8 cellular contexts compared by ENCODE assay signal in genomic region chr2:85133751-85134254, GRCh38. TPM values are rescaled to one million over a fixed set of nuclear protein-coding genes. Genes with fewer than 3 reads are reported as not detected.
DNase-seq lines count a peak whose midpoint lies in the region; ATAC-seq and TF ChIP-seq lines count a peak whose summit lies in the region.

No MANE protein-coding gene starts in this region.

- ATAC-seq in CD8-positive, alpha-beta T cell = no peak
- ATAC-seq in HG02885 (IDR thresholded peaks at IDR 0.05; ENCODE audit: poor library complexity, unreplicated experiment) (peak; percentile 39), GM21576 (IDR thresholded peaks at IDR 0.05; ENCODE audit: unreplicated experiment) (no peak), HG03521 (IDR thresholded peaks at IDR 0.05; ENCODE audit: unreplicated experiment) (no peak)

- H3K9me3 Mint-ChIP-seq in CD8-positive, alpha-beta T cell = no peaks in the 10 kb centered on the region
- H3K9me3 Mint-ChIP-seq in activated naive CD4-positive, alpha-beta T cell treated with anti-CD3 and anti-CD28 coated beads, Interleukin-2, amount 10 ng/mL, durations not matched to agents 7 days and 5 days = no peaks in the 10 kb centered on the region

- POLR2A ChIA-PET in CD8-positive, alpha-beta T cell (lab: Charles Lee) = no interaction called here

- CTCF ChIA-PET in CD8-positive, alpha-beta T cell (lab: Charles Lee) = no interaction called here
- CTCF ChIA-PET in activated naive CD4-positive, alpha-beta T cell treated with anti-CD3 and anti-CD28 coated beads, Interleukin-2, amount 10 ng/mL, durations not matched to agents 7 days and 5 days (lab: Charles Lee) = no interaction called here

- peaks cover 13% of the 10 kb centered on the region for H3K4me1 Mint-ChIP-seq in CD8-positive, alpha-beta T cell (ENCODE audit: low read depth)
- H3K4me1 Mint-ChIP-seq in activated naive CD4-positive, alpha-beta T cell treated with anti-CD3 and anti-CD28 coated beads, Interleukin-2, amount 10 ng/mL, durations not matched to agents 7 days and 5 days = peaks cover 12% of the 10 kb centered on the region

- intact Hi-C loops in CD8-positive, alpha-beta T cell (cut with DNase I, micrococcal nuclease) = loop anchor here in 1 of 2 experiments (5.0 kb wide), 1 partner anchor 163 kb away; no protein-coding TSS in a partner anchor
- intact Hi-C loops in posterior vena cava (cut with DNase I) = loop anchor here (5.0 to 10.0 kb wide), 2 partner anchors 141 to 153 kb away; no protein-coding TSS in a partner anchor

- H3K27me3 Mint-ChIP-seq in CD8-positive, alpha-beta T cell (ENCODE audit: low read depth) = peaks cover 54% of the 10 kb centered on the region
- H3K27me3 Mint-ChIP-seq in activated naive CD4-positive, alpha-beta T cell treated with anti-CD3 and anti-CD28 coated beads, Interleukin-2, amount 10 ng/mL, durations not matched to agents 7 days and 5 days = peaks cover 81% of the 10 kb centered on the region

- H3K4me1 ChIP-seq in CD8-positive, alpha-beta T cell (ENCODE audit: insufficient read depth, low read length) = peaks cover 17% of the 10 kb centered on the region

- H3K4me3 Mint-ChIP-seq in CD8-positive, alpha-beta T cell = peak overlapping the region; percentile 60
- peak overlapping the region; percentile 60 for H3K4me3 Mint-ChIP-seq in activated naive CD4-positive, alpha-beta T cell treated with anti-CD3 and anti-CD28 coated beads, Interleukin-2, amount 10 ng/mL, durations not matched to agents 7 days and 5 days

- no peak overlapping the region for H3K27ac ChIP-seq in CD8-positive, alpha-beta T cell (ENCODE audit: low read depth, low read length)

- no peak overlapping the region for H3K27ac Mint-ChIP-seq in CD8-positive, alpha-beta T cell
- H3K27ac Mint-ChIP-seq in activated naive CD4-positive, alpha-beta T cell treated with anti-CD3 and anti-CD28 coated beads, Interleukin-2, amount 10 ng/mL, durations not matched to agents 7 days and 5 days = no peak overlapping the region

- no peak for DNase-seq in CD8-positive, alpha-beta T cell
- DNase-seq in activated naive CD4-positive, alpha-beta T cell treated with anti-CD3 and anti-CD28 coated beads, Interleukin-2, amount 10 ng/mL, durations not matched to agents 7 days and 5 days = peak; percentile 30
- DNase-seq in glomerular visceral epithelial cell (ENCODE audit: extremely low spot score) (peak; percentile 27), posterior vena cava (ENCODE audit: low spot score) (peak; percentile 88), GF-D8 (lab: John Stamatoyannopoulos, UW) (no peak)

- TF ChIP-seq CTCF in CD8-positive, alpha-beta T cell (IDR thresholded peaks at IDR 0.05) = no peak

- H3K36me3 Mint-ChIP-seq in CD8-positive, alpha-beta T cell = no peaks in the 10 kb centered on the region
- H3K36me3 Mint-ChIP-seq in activated naive CD4-positive, alpha-beta T cell treated with anti-CD3 and anti-CD28 coated beads, Interleukin-2, amount 10 ng/mL, durations not matched to agents 7 days and 5 days = no peaks in the 10 kb centered on the region

- H3K36me3 ChIP-seq in CD8-positive, alpha-beta T cell (ENCODE audit: insufficient read depth, low read length) = no peaks in the 10 kb centered on the region

- no peaks in the 10 kb centered on the region for H3K9me3 ChIP-seq in CD8-positive, alpha-beta T cell (ENCODE audit: low read length)

- H3K4me3 ChIP-seq in CD8-positive, alpha-beta T cell (ENCODE audit: low read depth, low read length) = peak overlapping the region; percentile 15

- peaks cover 16% of the 10 kb centered on the region for H3K27me3 ChIP-seq in CD8-positive, alpha-beta T cell (ENCODE audit: insufficient read depth, low read length)

RNA-seq across cellular contexts. Expression of gene TCF7L1, which starts 0.6 kb away (rescaled TPM):
- total RNA-seq in CD8-positive, alpha-beta T cell = not detected
- 10 to 100 TPM; 23.1 to 25.9 TPM for total RNA-seq in posterior vena cava

Comparison
In these comparisons a context has a peak if more than half of its experiments do, and no peak if none do; other contexts are left out.
1. DNase-seq: peak in activated naive CD4-positive, alpha-beta T cell treated with anti-CD3 and anti-CD28 coated beads, Interleukin-2, amount 10 ng/mL, durations not matched to agents 7 days and 5 days (single experiment), glomerular visceral epithelial cell (single experiment) and posterior vena cava (single experiment); none in CD8-positive, alpha-beta T cell (0 of 7) and GF-D8 (single experiment).
2. RNA of gene TCF7L1, which starts 0.6 kb away (total RNA-seq): 23.1 to 25.9 TPM in posterior vena cava; not detected in CD8-positive, alpha-beta T cell; every median in the first group is over 10 times any median in the second.